1 cellular context compared by ENCODE assay signal in genomic region chr12:27549801-27550652, GRCh38.
TF ChIP-seq lines count a peak whose summit lies in the region.

No MANE protein-coding gene starts in this region.

TF ChIP-seq in HEK293, 187 proteins besides CTCF, POLR2A, EP300 and RAD21 (continued from another document and continues in another):
- TF ChIP-seq ZBTB11 (tag by site-specific recombination; conservative IDR thresholded peaks at IDR 0.05; ENCODE audit: low read depth) (peak; percentile 21; the same call in 1 of the 2 replicates), IKZF3 (tag by site-specific recombination; IDR thresholded peaks at IDR 0.05) (peak; percentile 37; the same call in 1 of the 2 replicates), ZNF555 (tag by site-specific recombination; conservative IDR thresholded peaks at IDR 0.05) (no peak), ZNF580 (tag by site-specific recombination; IDR thresholded peaks at IDR 0.05) (no peak), ZNF138 (tag by site-specific recombination; IDR thresholded peaks at IDR 0.05; ENCODE audit: borderline replicate concordance) (no peak), ZBTB20 (tag by site-specific recombination; IDR thresholded peaks at IDR 0.05) (no peak), HOXC10 (CRISPR knock-in tag; IDR thresholded peaks at IDR 0.05) (no peak), TCF7L2 (IDR thresholded peaks at IDR 0.05; ENCODE audit: borderline replicate concordance, low read depth, low read length) (no peak; the same call in 1 of the 2 replicates), PRDM10 (tag by site-specific recombination; IDR thresholded peaks at IDR 0.05) (peak; percentile 36), ZNF398 (tag by site-specific recombination; IDR thresholded peaks at IDR 0.05) (peak; percentile 9; the same call in 1 of the 2 replicates), ZBTB7A (tag by site-specific recombination; IDR thresholded peaks at IDR 0.05; ENCODE audit: low read depth) (no peak), ZNF488 (tag by site-specific recombination; IDR thresholded peaks at IDR 0.05) (no peak), ZSCAN23 (tag by site-specific recombination; IDR thresholded peaks at IDR 0.05) (no peak), ZNF707 (tag by site-specific recombination; IDR thresholded peaks at IDR 0.05) (no peak), ZNF514 (tag by site-specific recombination; IDR thresholded peaks at IDR 0.05) (no peak), ZNF664 (tag by site-specific recombination; IDR thresholded peaks at IDR 0.05) (no peak), ZFP37 (tag by site-specific recombination; IDR thresholded peaks at IDR 0.05) (no peak), ZNF843 (tag by site-specific recombination; IDR thresholded peaks at IDR 0.05) (peak; percentile 28; the same call in 1 of the 2 replicates), ZNF24 (tag by site-specific recombination; IDR thresholded peaks at IDR 0.05) (peak; percentile 40; the same call in 1 of the 2 replicates), SP7 (tag by site-specific recombination; IDR thresholded peaks at IDR 0.05) (peak; percentile 83), ZNF658 (tag by site-specific recombination; IDR thresholded peaks at IDR 0.05) (no peak), ZBTB8A (tag by site-specific recombination; IDR thresholded peaks at IDR 0.05) (peak; percentile 54; the same call in 1 of the 2 replicates), ZNF837 (tag by site-specific recombination; IDR thresholded peaks at IDR 0.05) (no peak), ZNF394 (tag by site-specific recombination; IDR thresholded peaks at IDR 0.05; ENCODE audit: borderline replicate concordance) (peak; percentile 46), ZNF670 (tag by site-specific recombination; IDR thresholded peaks at IDR 0.05; ENCODE audit: low read depth) (no peak), KLF8 (tag by site-specific recombination; IDR thresholded peaks at IDR 0.05) (peak; percentile 59; the same call in 1 of the 2 replicates), ZNF701 (tag by site-specific recombination; IDR thresholded peaks at IDR 0.05) (no peak), ZNF248 (tag by site-specific recombination; IDR thresholded peaks at IDR 0.05) (no peak), HIC1 (tag by site-specific recombination; IDR thresholded peaks at IDR 0.05) (no peak), ZNF169 (tag by site-specific recombination; IDR thresholded peaks at IDR 0.05) (no peak), KLF9 (tag by site-specific recombination; IDR thresholded peaks at IDR 0.05; ENCODE audit: low read depth) (no peak), ZNF239 (tag by site-specific recombination; IDR thresholded peaks at IDR 0.05) (no peak), ZSCAN5A (tag by site-specific recombination; IDR thresholded peaks at IDR 0.05) (no peak), ZNF10 (tag by site-specific recombination; IDR thresholded peaks at IDR 0.05) (peak; percentile 27; the same call in 1 of the 2 replicates), ZNF132 (tag by site-specific recombination; IDR thresholded peaks at IDR 0.05; ENCODE audit: borderline replicate concordance) (no peak), ZNF211 (tag by site-specific recombination; IDR thresholded peaks at IDR 0.05; ENCODE audit: low read depth) (no peak), ZNF426 (tag by site-specific recombination; IDR thresholded peaks at IDR 0.05) (no peak), ZNF23 (tag by site-specific recombination; IDR thresholded peaks at IDR 0.05; ENCODE audit: borderline replicate concordance) (no peak), ZBTB17 (tag by site-specific recombination; IDR thresholded peaks at IDR 0.05) (no peak), ZNF548 (tag by site-specific recombination; IDR thresholded peaks at IDR 0.05) (no peak), ZNF266 (tag by site-specific recombination; IDR thresholded peaks at IDR 0.05; ENCODE audit: low read depth) (no peak), ZNF558 (tag by site-specific recombination; IDR thresholded peaks at IDR 0.05) (peak; percentile 47; the same call in 1 of the 2 replicates), GFI1B (tag by site-specific recombination; IDR thresholded peaks at IDR 0.05) (no peak), ZNF626 (tag by site-specific recombination; IDR thresholded peaks at IDR 0.05) (no peak), ZNF449 (tag by site-specific recombination; IDR thresholded peaks at IDR 0.05) (no peak), ZNF600 (tag by site-specific recombination; IDR thresholded peaks at IDR 0.05) (peak; percentile 88), ZFP3 (tag by site-specific recombination; IDR thresholded peaks at IDR 0.05; ENCODE audit: low read depth) (no peak)
